1 cellular context compared by ENCODE assay signal in the genomic region with DNA sequence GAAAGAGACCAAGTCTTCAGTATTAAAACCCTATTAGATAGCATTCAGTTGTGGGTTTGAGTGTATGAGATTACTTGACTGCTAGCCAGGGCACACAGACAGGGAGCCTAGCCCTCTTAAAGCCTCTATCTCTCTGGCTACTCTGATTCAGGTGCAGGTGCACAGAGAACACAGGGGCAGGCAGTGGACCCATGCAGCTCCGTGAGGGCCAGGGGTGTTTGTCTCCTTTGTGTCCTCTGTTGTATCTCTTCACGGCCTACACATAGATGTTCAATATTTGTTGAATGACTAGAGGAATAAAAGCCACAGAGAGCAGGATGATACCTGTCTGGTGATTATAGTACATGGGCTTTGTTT.
TF ChIP-seq lines count a peak whose summit lies in the region.

No MANE protein-coding gene starts in this region.

TF ChIP-seq in A549, 52 proteins besides CTCF, POLR2A, EP300 and RAD21:
- TF ChIP-seq CBX8 (IDR thresholded peaks at IDR 0.05) = no peak
- TF ChIP-seq CBX2 (IDR thresholded peaks at IDR 0.05; ENCODE audit: borderline replicate concordance, low read depth) = no peak
- TF ChIP-seq, protein P1, sequence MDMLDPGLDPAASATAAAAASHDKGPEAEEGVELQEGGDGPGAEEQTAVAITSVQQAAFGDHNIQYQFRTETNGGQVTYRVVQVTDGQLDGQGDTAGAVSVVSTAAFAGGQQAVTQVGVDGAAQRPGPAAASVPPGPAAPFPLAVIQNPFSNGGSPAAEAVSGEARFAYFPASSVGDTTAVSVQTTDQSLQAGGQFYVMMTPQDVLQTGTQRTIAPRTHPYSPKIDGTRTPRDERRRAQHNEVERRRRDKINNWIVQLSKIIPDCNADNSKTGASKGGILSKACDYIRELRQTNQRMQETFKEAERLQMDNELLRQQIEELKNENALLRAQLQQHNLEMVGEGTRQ (IDR thresholded peaks at IDR 0.05) = no peak
- TF ChIP-seq HOXA7 (CRISPR knock-in tag; IDR thresholded peaks at IDR 0.05) = no peak
- TF ChIP-seq JUNB (IDR thresholded peaks at IDR 0.05) = no peak
- no peak for TF ChIP-seq RFX5 (IDR thresholded peaks at IDR 0.05)
- TF ChIP-seq HEYL (CRISPR knock-in tag; IDR thresholded peaks at IDR 0.05) = no peak
- no peak for TF ChIP-seq RCOR1 (IDR thresholded peaks at IDR 0.05; ENCODE audit: low read depth, low read length)
- no peak for TF ChIP-seq KDM5A (IDR thresholded peaks at IDR 0.05)
- no peak for TF ChIP-seq CEBPB (IDR thresholded peaks at IDR 0.05)
- TF ChIP-seq FOSL2 (IDR thresholded peaks at IDR 0.05) = no peak
- no peak for TF ChIP-seq FOSL2 (CRISPR knock-in tag; IDR thresholded peaks at IDR 0.05)
- no peak for TF ChIP-seq MYC (IDR thresholded peaks at IDR 0.05; ENCODE audit: borderline replicate concordance, low read length)
- TF ChIP-seq ZFP36 (IDR thresholded peaks at IDR 0.05; ENCODE audit: borderline replicate concordance, partially characterized antibody) = no peak
- no peak for TF ChIP-seq ZSCAN20 (CRISPR knock-in tag; IDR thresholded peaks at IDR 0.05)
- no peak for TF ChIP-seq HOXB5 (CRISPR knock-in tag; IDR thresholded peaks at IDR 0.05)
- TF ChIP-seq JUN (IDR thresholded peaks at IDR 0.05) = no peak
- no peak for TF ChIP-seq PHF8 (IDR thresholded peaks at IDR 0.05; ENCODE audit: borderline replicate concordance, low read depth)
- TF ChIP-seq EHMT2 (IDR thresholded peaks at IDR 0.05; ENCODE audit: low read depth) = no peak
